In genomic region chr2:190896477-190896876, GRCh38 we compare ENCODE assay signal across 17 cellular contexts. TPM values are rescaled to one million over a fixed set of nuclear protein-coding genes. Genes with fewer than 3 reads are reported as not detected.
DNase-seq lines count a peak whose midpoint lies in the region; FAIRE-seq and TF ChIP-seq lines count a peak whose summit lies in the region.
"Had no signal": no experiment of that assay in that cellular context is flagged by ENCODE, and none has a peak within 500 bp of the region (broad histone marks: within the 10 kb centered on the region; RNA-seq: fewer than 3 reads in every experiment).

No MANE protein-coding gene starts in this region.

- no peaks in the 10 kb centered on the region for H3K9me3 Mint-ChIP-seq in CD4-positive, alpha-beta memory T cell
- no peaks in the 10 kb centered on the region for H3K9me3 Mint-ChIP-seq in HFFc6
- no peaks in the 10 kb centered on the region for H3K9me3 Mint-ChIP-seq in astrocyte (ENCODE audit: unreplicated experiment)
- H3K9me3 Mint-ChIP-seq: memory B cell had no signal

- FAIRE-seq in astrocyte (lab: Jason Lieb, UNC) (no peak), frontal cortex (lab: Jason Lieb, UNC) (no peak)
- FAIRE-seq: bronchial epithelial cell had no signal

- peak overlapping the region in 4 of 7 donors; percentile 16 to 74 (median 58) for H3K27ac Mint-ChIP-seq in CD4-positive, alpha-beta memory T cell
- H3K27ac Mint-ChIP-seq in HFFc6 (peak overlapping the region; percentile 47), astrocyte (ENCODE audit: unreplicated experiment) (no peak overlapping the region)
- H3K27ac Mint-ChIP-seq: B cell, memory B cell had no signal

- TF ChIP-seq CTCF in HFFc6 (IDR thresholded peaks at IDR 0.05) (no peak), astrocyte (IDR thresholded peaks at IDR 0.05; ENCODE audit: insufficient read depth, low read depth, low read length) (no peak), transverse colon (IDR thresholded peaks at IDR 0.05) (no peak)

- no peak overlapping the region for H3K9ac ChIP-seq in astrocyte (ENCODE audit: low read length)

- H3K36me3 ChIP-seq in CD4-positive, alpha-beta memory T cell (ENCODE audit: insufficient read depth, low read length): peaks cover 18% of the 10 kb centered on the region
- peaks cover 40% of the 10 kb centered on the region for H3K36me3 ChIP-seq in astrocyte (ENCODE audit: insufficient read depth, low read length)
- peaks cover 29% of the 10 kb centered on the region for H3K36me3 ChIP-seq in mesodermal cell (ENCODE audit: control insufficient read depth, insufficient read depth, low read length)
- H3K36me3 ChIP-seq in transverse colon: peaks cover 0 to 14% (median 1%) of the 10 kb centered on the region in 4 donors
- H3K36me3 ChIP-seq: ovary had no signal

- no peak for DNase-seq in CD4-positive, alpha-beta memory T cell
- DNase-seq in HFFc6 (no peak), astrocyte (ENCODE audit: low read depth) (no peak), 8988T (no peak), CD1c-positive myeloid dendritic cell (ENCODE audit: extremely low spot score) (no peak), frontal cortex (ENCODE audit: low spot score in 2 of 2) (no peak), transverse colon (no peak)
- DNase-seq: activated gamma-delta T cell, DMS79 treated with DMSO at 0.1 percent for 48 hours, foreskin melanocyte, NCI-H187 treated with DMSO at 0.1 percent for 48 hours, NCI-H524 treated with DMSO at 0.1 percent for 48 hours, ovary had no signal

- TF ChIP-seq POLR2A in transverse colon (IDR thresholded peaks at IDR 0.05): no peak

- H3K9me3 ChIP-seq in CD4-positive, alpha-beta memory T cell (ENCODE audit: control insufficient read depth in 1 of 2, low read length in 2 of 2): no peaks in the 10 kb centered on the region
- H3K9me3 ChIP-seq in astrocyte (ENCODE audit: insufficient read depth, low read depth, low read length) (no peaks in the 10 kb centered on the region), mesodermal cell (ENCODE audit: control insufficient read depth, low read length) (no peaks in the 10 kb centered on the region), transverse colon (no peaks in the 10 kb centered on the region)
- H3K9me3 ChIP-seq: ovary had no signal

- no peaks in the 10 kb centered on the region for H3K27me3 Mint-ChIP-seq in CD4-positive, alpha-beta memory T cell
- peaks cover 1% of the 10 kb centered on the region; the same call in 1 of the 2 replicates for H3K27me3 Mint-ChIP-seq in HFFc6 (ENCODE audit: insufficient read depth)
- no peaks in the 10 kb centered on the region for H3K27me3 Mint-ChIP-seq in astrocyte (ENCODE audit: low read depth, unreplicated experiment)
- H3K27me3 Mint-ChIP-seq: B cell, memory B cell had no signal

- intact Hi-C loops in CD4-positive, alpha-beta memory T cell (cut with micrococcal nuclease): no loop called here
- intact Hi-C loops in transverse colon (cut with DNase I; ENCODE audit: low total_unique reads): no loop called here

- 58% methylated on average over 2 of the region's 4 CpGs; no CpG with 5 or more reads in 1 of the 2 experiments for WGBS in mesodermal cell (ENCODE audit: insufficient coverage in 2 of 2), 2 experiments
- 71 to 82% methylated on average over 4 of the region's 4 CpGs for WGBS in transverse colon (ENCODE audit: low coverage in 1 of 2), 2 donors

- H4K20me1 ChIP-seq in astrocyte (ENCODE audit: insufficient read depth, low read length): peaks cover 46% of the 10 kb centered on the region

- H3K36me3 Mint-ChIP-seq in CD4-positive, alpha-beta memory T cell: peaks cover 23 to 50% of the 10 kb centered on the region in 2 donors
- peaks cover 34% of the 10 kb centered on the region for H3K36me3 Mint-ChIP-seq in HFFc6 (ENCODE audit: low read depth)
- peaks cover 5% of the 10 kb centered on the region for H3K36me3 Mint-ChIP-seq in astrocyte (ENCODE audit: low read depth, unreplicated experiment)

- peaks cover 16 to 44% (median 28%) of the 10 kb centered on the region in 4 donors for H3K4me1 Mint-ChIP-seq in CD4-positive, alpha-beta memory T cell
- H3K4me1 Mint-ChIP-seq in HFFc6 (ENCODE audit: low read depth) (peaks cover 39% of the 10 kb centered on the region), astrocyte (ENCODE audit: low read depth, unreplicated experiment) (peaks cover 17% of the 10 kb centered on the region)

- H2AFZ ChIP-seq in astrocyte (ENCODE audit: low read depth, low read length): no peak overlapping the region

- POLR2A ChIA-PET in CD4-positive, alpha-beta memory T cell (lab: Charles Lee; ENCODE audit: partially characterized antibody): interaction anchor here (1.1 kb wide), 1 partner anchor 15 kb away, joined by 3 read pairs; the partner anchor contains the start of gene GLS

- peaks cover 25% of the 10 kb centered on the region for H3K4me1 ChIP-seq in CD4-positive, alpha-beta memory T cell (ENCODE audit: insufficient read depth, low read length)
- H3K4me1 ChIP-seq in astrocyte (ENCODE audit: insufficient read depth, low read length) (no peaks in the 10 kb centered on the region), mesodermal cell (ENCODE audit: control insufficient read depth, insufficient read depth, low read length, poor library complexity, severe bottlenecking) (peaks cover 10% of the 10 kb centered on the region), transverse colon (peaks cover 0 to 22% (median 3%) of the 10 kb centered on the region in 4 donors)

- no peak overlapping the region for H3K4me2 ChIP-seq in astrocyte (ENCODE audit: low read length)

- H3K4me3 ChIP-seq in CD4-positive, alpha-beta memory T cell (ENCODE audit: low read length in 2 of 2): no peak overlapping the region
- H3K4me3 ChIP-seq in astrocyte (ENCODE audit: insufficient read depth, low read depth, low read length) (no peak overlapping the region), mesodermal cell (ENCODE audit: extremely low read depth, insufficient read depth, low read length, poor library complexity, severe bottlenecking) (no peak overlapping the region), transverse colon (no peak overlapping the region)
- H3K4me3 ChIP-seq: ovary had no signal

- no peaks in the 10 kb centered on the region for H3K27me3 ChIP-seq in CD4-positive, alpha-beta memory T cell (ENCODE audit: insufficient read depth, low read length)
- no peaks in the 10 kb centered on the region for H3K27me3 ChIP-seq in astrocyte (ENCODE audit: insufficient read depth, low read length)
- H3K27me3 ChIP-seq in transverse colon: no peaks in the 10 kb centered on the region
- H3K27me3 ChIP-seq: ovary had no signal

- CTCF ChIA-PET in CD4-positive, alpha-beta memory T cell (lab: Charles Lee; ENCODE audit: partially characterized antibody): no interaction called here

- no peak for TF ChIP-seq EP300 in transverse colon (IDR thresholded peaks at IDR 0.05; ENCODE audit: low read depth)

- in situ Hi-C loops in transverse colon (cut with MboI; ENCODE audit: low pct_ligation_motif_present in 1 of 4, low pct_unique_long_range_greater_than_20kb in 1 of 4, low sequenced_read_pairs in 3 of 4): loop anchor here in 1 of 4 donors (25.0 kb wide), 1 partner anchor 116 kb away; the partner anchor contains the start of gene STAT1

- peaks cover 70% of the 10 kb centered on the region for H3K79me2 ChIP-seq in astrocyte (ENCODE audit: insufficient read depth, low read length)

- H3K4me3 Mint-ChIP-seq in CD4-positive, alpha-beta memory T cell: no peak overlapping the region
- H3K4me3 Mint-ChIP-seq in HFFc6 (peak overlapping the region; percentile 5; the same call in 1 of the 2 replicates), astrocyte (ENCODE audit: unreplicated experiment) (peak overlapping the region; percentile 35)
- H3K4me3 Mint-ChIP-seq: B cell, memory B cell had no signal

- no peak overlapping the region for H3K27ac ChIP-seq in CD4-positive, alpha-beta memory T cell (ENCODE audit: low read depth, low read length)
- H3K27ac ChIP-seq in astrocyte (ENCODE audit: low read depth, low read length): no peak overlapping the region
- H3K27ac ChIP-seq in mesodermal cell (ENCODE audit: low read depth, low read length, severe bottlenecking): peak overlapping the region; percentile 69
- no peak overlapping the region for H3K27ac ChIP-seq in transverse colon
- H3K27ac ChIP-seq: ovary had no signal

RNA-seq across cellular contexts. Expression of gene GLS, which starts 15.9 kb away (rescaled TPM):
- 100 to 1,000 TPM; 200 to 208 TPM for total RNA-seq in CD4-positive, alpha-beta memory T cell
- 10 to 100 TPM; 27.0 to 64.6 TPM for polyA plus RNA-seq in CD4-positive, alpha-beta memory T cell
- total RNA-seq in HFFc6 (2021; fragmentation: NEBNext Ultra II Directional; extraction: Animal tissue kit (Norgen Biotek cat#: 25700)): 100 to 1,000 TPM; 191 to 431 (median 201) TPM
- 189 and 194 TPM in 2 replicates for total RNA-seq in astrocyte
- 59.5 TPM for polyA plus RNA-seq in mesodermal cell (2013, experiment 1 of 2)
- 62.6 TPM for polyA plus RNA-seq in mesodermal cell (2013, experiment 2 of 2)
- total RNA-seq in frontal cortex: 192 TPM
- total RNA-seq in transverse colon: 100 to 1,000 TPM in 1 of 4 donors, 10 to 100 TPM in 3; 58.0 to 141 (median 68.7) TPM

Comparison
In these comparisons a context has a peak if more than half of its experiments do, and no peak if none do; other contexts are left out.
1. H3K4me3 Mint-ChIP-seq: peak in HFFc6 (single experiment) and astrocyte (single experiment); none in CD4-positive, alpha-beta memory T cell (0 of 8).